In genomic region chr4:41692717-41693345, GRCh38 we compare ENCODE assay signal across 8 cellular contexts. TPM values are rescaled to one million over a fixed set of nuclear protein-coding genes. Genes with fewer than 3 reads are reported as not detected.
A peak's percentile ranks its signal among the peaks of the same experiment; 100 is the strongest.
DNase-seq lines count a peak whose midpoint lies in the region; ATAC-seq and TF ChIP-seq lines count a peak whose summit lies in the region.

No MANE protein-coding gene starts in this region.

- peak; percentile 89 for TF ChIP-seq CTCF in GM10266 (IDR thresholded peaks at IDR 0.05; ENCODE audit: control insufficient read depth, insufficient read depth, low read depth, missing control alignments)
- peak; percentile 97 to 98 for TF ChIP-seq CTCF in GM23338 (conservative IDR thresholded peaks at IDR 0.05; ENCODE audit: low read depth in 2 of 2)

- H3K4me2 ChIP-seq in GM23338, result peak overlapping the region; percentile 51

- ATAC-seq in GM23338 (peak; percentile 87), SK-N-SH treated with all-trans-retinoic acid at 6 μM for 48 hours (peak; percentile 93)

- no peaks in the 10 kb centered on the region for H3F3A ChIP-seq in GM23338 (replicated peaks; ENCODE audit: low read depth)

- H3K4me1 ChIP-seq in GM23338 (ENCODE audit: insufficient read depth), result no peaks in the 10 kb centered on the region

- peak; percentile 36 for DNase-seq in GM10266 (ENCODE audit: extremely low spot score)
- peak; percentile 83 for DNase-seq in GM23338 (ENCODE audit: low spot score)
- DNase-seq in MG63, result peak; percentile 9
- peak in 44 of 61 donors; percentile 2 to 57 (median 23) for DNase-seq in caudate nucleus (lab: John Stamatoyannopoulos, UW)
- peak; percentile 72 for DNase-seq in kidney tubule cell (ENCODE audit: low spot score)
- DNase-seq in stimulated activated CD8-positive, alpha-beta memory T cell treated with anti-CD3 and anti-CD28 coated beads, Interleukin-7, amount 100 ng/mL, for 24 hours (ENCODE audit: low read depth), result peak; percentile 6
- no peak for DNase-seq in DMS79 (lab: John Stamatoyannopoulos, UW)

- no peaks in the 10 kb centered on the region for H3K9me2 ChIP-seq in GM23338 (ENCODE audit: insufficient read depth)

- H4K20me1 ChIP-seq in GM23338 (replicated peaks; ENCODE audit: insufficient read depth), result no peaks in the 10 kb centered on the region

- no peaks in the 10 kb centered on the region for H3K36me3 Mint-ChIP-seq in GM23338 (ENCODE audit: low read depth)

- H3K27me3 Mint-ChIP-seq in GM23338 (ENCODE audit: insufficient read depth, low read depth, poor library complexity), result no peaks in the 10 kb centered on the region

- H3K27me3 ChIP-seq in GM23338 (ENCODE audit: insufficient read depth) (no peaks in the 10 kb centered on the region), MG63 (no peaks in the 10 kb centered on the region)

- H2AFZ ChIP-seq in GM23338, result peak overlapping the region; percentile 67

- H3K4me1 Mint-ChIP-seq in GM23338, result peaks cover 9% of the 10 kb centered on the region

- no peak overlapping the region for H3K27ac ChIP-seq in GM23338 (ENCODE audit: low read depth)
- no peak overlapping the region for H3K27ac ChIP-seq in caudate nucleus (ENCODE audit: low read depth, low read length)

- no peaks in the 10 kb centered on the region for H3K9me3 Mint-ChIP-seq in GM23338

- no peaks in the 10 kb centered on the region for H3K36me3 ChIP-seq in GM23338 (ENCODE audit: insufficient read depth)
- H3K36me3 ChIP-seq in MG63, result peaks cover 9% of the 10 kb centered on the region

- H3K9me3 ChIP-seq in MG63, result no peaks in the 10 kb centered on the region

- no peaks in the 10 kb centered on the region for H3K79me2 ChIP-seq in GM23338 (replicated peaks; ENCODE audit: insufficient read depth)

- H3K4me3 ChIP-seq in GM23338 (no peak overlapping the region), MG63 (no peak overlapping the region)

- no peak overlapping the region for H3K27ac Mint-ChIP-seq in GM23338

- H3K4me3 Mint-ChIP-seq in GM23338, result peak overlapping the region; percentile 36; the same call in 2 of the 3 replicates

TF ChIP-seq in GM23338, 12 proteins besides CTCF, POLR2A, EP300 and RAD21 (continues in another document):
- TF ChIP-seq EZH2 (IDR thresholded peaks at IDR 0.05; ENCODE audit: low read depth, unreplicated experiment) (no peak), CREB1 (CRISPR knock-in tag; IDR thresholded peaks at IDR 0.05; ENCODE audit: low read depth) (peak; percentile 51)

TF ChIP-seq in SK-N-SH treated with all-trans-retinoic acid at 6 μM for 48 hours, 23 proteins besides CTCF, POLR2A, EP300 and RAD21:
- TF ChIP-seq SNAI2 (CRISPR knock-in tag; IDR thresholded peaks at IDR 0.05) (no peak), ESRRG (CRISPR knock-in tag; IDR thresholded peaks at IDR 0.05) (no peak), RARB (CRISPR knock-in tag; IDR thresholded peaks at IDR 0.05) (no peak), OSR1 (CRISPR knock-in tag; IDR thresholded peaks at IDR 0.05) (no peak), TCF4 (CRISPR knock-in tag; IDR thresholded peaks at IDR 0.05; ENCODE audit: borderline replicate concordance) (no peak), CREB5 (CRISPR knock-in tag; IDR thresholded peaks at IDR 0.05; ENCODE audit: low read depth) (no peak), CSDC2 (CRISPR knock-in tag; IDR thresholded peaks at IDR 0.05) (no peak), PATZ1 (CRISPR knock-in tag; IDR thresholded peaks at IDR 0.05; ENCODE audit: borderline replicate concordance) (no peak), TOX (CRISPR knock-in tag; IDR thresholded peaks at IDR 0.05; ENCODE audit: borderline replicate concordance) (no peak), ISL1 (CRISPR knock-in tag; IDR thresholded peaks at IDR 0.05) (no peak), TSHZ2 (CRISPR knock-in tag; IDR thresholded peaks at IDR 0.05) (no peak), ZNF565 (CRISPR knock-in tag; conservative IDR thresholded peaks at IDR 0.05; ENCODE audit: low read depth) (no peak), GLIS3 (CRISPR knock-in tag; IDR thresholded peaks at IDR 0.05) (no peak), ZFP3 (CRISPR knock-in tag; IDR thresholded peaks at IDR 0.05) (no peak), PPARA (CRISPR knock-in tag; IDR thresholded peaks at IDR 0.05; ENCODE audit: borderline replicate concordance) (no peak), BACH2 (CRISPR knock-in tag; IDR thresholded peaks at IDR 0.05; ENCODE audit: borderline replicate concordance) (no peak)

RNA-seq across cellular contexts. Expression of gene PHOX2B, which starts 55.7 kb away (rescaled TPM):
- not detected in 2 replicates for total RNA-seq in GM23338 (2014; rRNA removed; shearing (Covaris generic))
- polyA plus RNA-seq in GM23338 (2016; fragmentation: Nextera tagmentation; extraction: Ambion mirVana), result not detected in 2 replicates
- total RNA-seq in MG63 (2014; rRNA removed; shearing (Covaris generic); ENCODE audit: low replicate concordance), result not detected in 2 replicates
